ENCODE assay signal across 8 cellular contexts in genomic region chr6:56953597-56954388, GRCh38. TPM values are rescaled to one million over a fixed set of nuclear protein-coding genes. Genes with fewer than 3 reads are reported as not detected.
DNase-seq lines count a peak whose midpoint lies in the region; ATAC-seq and TF ChIP-seq lines count a peak whose summit lies in the region.

No MANE protein-coding gene starts in this region.

- H3K4me3 ChIP-seq in left ventricle myocardium inferior = peak overlapping the region; percentile 69
- H3K4me3 ChIP-seq in PC-3 (ENCODE audit: low read length) = peak overlapping the region; percentile 93
- peak overlapping the region; percentile 55 to 65 for H3K4me3 ChIP-seq in duodenal mucosa (ENCODE audit: low read depth in 1 of 2, low read length in 2 of 2)
- H3K4me3 ChIP-seq in muscle layer of duodenum (ENCODE audit: low read depth in 1 of 2, low read length in 2 of 2) = peak overlapping the region; percentile 74 to 82

- peak overlapping the region; percentile 91 for H2AFZ ChIP-seq in PC-3 (ENCODE audit: low read length)

- ATAC-seq in left ventricle myocardium superior (no peak), PC-3 (no peak), GM19035 (IDR thresholded peaks at IDR 0.05; ENCODE audit: unreplicated experiment) (no peak)

- no peak overlapping the region for H3K27ac ChIP-seq in left ventricle myocardium inferior (replicated peaks)
- H3K27ac ChIP-seq in PC-3 (ENCODE audit: low read length) = peak overlapping the region; percentile 29; the same call in 1 of the 2 replicates
- H3K27ac ChIP-seq in duodenal mucosa (ENCODE audit: low read depth, low read length) = no peak overlapping the region
- H3K27ac ChIP-seq in muscle layer of duodenum (ENCODE audit: low read length) = peak overlapping the region; percentile 34

- H4K20me1 ChIP-seq in PC-3 (ENCODE audit: low read length) = no peaks in the 10 kb centered on the region

- H3F3A ChIP-seq in PC-3 (ENCODE audit: low read length, unreplicated experiment) = no peaks in the 10 kb centered on the region

- H3K9me2 ChIP-seq in PC-3 (replicated peaks; ENCODE audit: low read length) = no peaks in the 10 kb centered on the region

- POLR2A ChIA-PET in PC-3 (lab: Charles Lee; ENCODE audit: unreplicated experiment) = no interaction called here

- no peak for TF ChIP-seq CTCF in left ventricle myocardium inferior (IDR thresholded peaks at IDR 0.05; ENCODE audit: borderline replicate concordance)
- TF ChIP-seq CTCF in PC-3 (conservative IDR thresholded peaks at IDR 0.05; ENCODE audit: low read depth, low read length) = no peak

- H3K4me1 ChIP-seq in left ventricle myocardium inferior = peaks cover 25% of the 10 kb centered on the region
- H3K4me1 ChIP-seq in PC-3 (ENCODE audit: insufficient read depth, low read length) = peaks cover 43% of the 10 kb centered on the region
- peaks cover 4 to 8% of the 10 kb centered on the region in 2 donors for H3K4me1 ChIP-seq in duodenal mucosa (ENCODE audit: control insufficient read depth in 1 of 2, insufficient read depth in 2 of 2, low read length in 2 of 2)
- H3K4me1 ChIP-seq in muscle layer of duodenum (ENCODE audit: control insufficient read depth in 1 of 2, insufficient read depth in 2 of 2, low read length in 2 of 2) = peaks cover 0 to 3% of the 10 kb centered on the region in 2 donors

- H3K9ac ChIP-seq in PC-3 (ENCODE audit: low read length) = peak overlapping the region; percentile 63
- peak overlapping the region in 1 of 2 donors; percentile 46 for H3K9ac ChIP-seq in duodenal mucosa (ENCODE audit: low read depth in 1 of 2, low read length in 2 of 2)

- CTCF ChIA-PET in PC-3 (lab: Charles Lee) = interaction anchor here (0.6 to 2.0 kb wide), 2 partner anchors 10 to 49 kb away, joined by 3 to 14 read pairs; no protein-coding TSS in a partner anchor

- H3K36me3 ChIP-seq in left ventricle myocardium inferior = no peaks in the 10 kb centered on the region
- 0 out of 2 replicates have a peak, but pooled peaks cover 7% of the 10 kb centered on the region for H3K36me3 ChIP-seq in PC-3 (ENCODE audit: low read depth, low read length)
- no peaks in the 10 kb centered on the region for H3K36me3 ChIP-seq in duodenal mucosa (ENCODE audit: control insufficient read depth in 1 of 2, insufficient read depth in 2 of 2, low read length in 2 of 2)
- no peaks in the 10 kb centered on the region for H3K36me3 ChIP-seq in muscle layer of duodenum (ENCODE audit: control insufficient read depth in 1 of 2, insufficient read depth in 2 of 2, low read length in 2 of 2)

- peak overlapping the region; percentile 98 for H3K4me2 ChIP-seq in PC-3 (ENCODE audit: low read length)

- peaks cover 28% of the 10 kb centered on the region for H3K79me2 ChIP-seq in PC-3 (ENCODE audit: low read length)

- no peaks in the 10 kb centered on the region for H3K9me3 ChIP-seq in left ventricle myocardium inferior (replicated peaks)
- H3K9me3 ChIP-seq in PC-3 (ENCODE audit: low read length) = no peaks in the 10 kb centered on the region
- H3K9me3 ChIP-seq in duodenal mucosa (ENCODE audit: control insufficient read depth in 1 of 2, low read length in 2 of 2) = no peaks in the 10 kb centered on the region
- H3K9me3 ChIP-seq in muscle layer of duodenum (ENCODE audit: control insufficient read depth in 1 of 2, low read length in 2 of 2) = no peaks in the 10 kb centered on the region

- intact Hi-C loops in left ventricle myocardium inferior (cut with micrococcal nuclease) (no loop called here), left ventricle myocardium superior (cut with micrococcal nuclease) (no loop called here), PC-3 (cut with micrococcal nuclease) (loop anchor here (2.0 to 5.0 kb wide), 2 partner anchors 219 to 364 kb away; partner anchors contain the start of genes BAG2 and PRIM2)

- no TSS peak for BruUV-seq in PC-3 (replicated peaks; lab: Mats Ljungman, UMichigan)

- peaks cover 14% of the 10 kb centered on the region for H3K27me3 ChIP-seq in left ventricle myocardium inferior (ENCODE audit: low read depth)
- H3K27me3 ChIP-seq in PC-3 (ENCODE audit: low read length) = no peaks in the 10 kb centered on the region
- H3K27me3 ChIP-seq in duodenal mucosa (ENCODE audit: control insufficient read depth in 1 of 2, insufficient read depth in 2 of 2, low read length in 2 of 2) = peaks cover 20 to 47% of the 10 kb centered on the region in 2 donors
- peaks cover 5% of the 10 kb centered on the region for H3K27me3 ChIP-seq in muscle layer of duodenum (ENCODE audit: low read depth, low read length)

- DNase-seq in left ventricle myocardium inferior = no peak
- no peak for DNase-seq in left ventricle myocardium superior
- DNase-seq in PC-3 = no peak
- no peak for DNase-seq in activated CD4-positive, CD25-positive, alpha-beta regulatory T cell treated with anti-CD3 and anti-CD28 coated beads, Interleukin-2, amount 50 U/mL, for 72 hours
- DNase-seq in SW480 (ENCODE audit: low spot score) = no peak

RNA-seq across cellular contexts. Expression of gene BEND6, which starts 1.1 kb away (rescaled TPM):
- total RNA-seq in left ventricle myocardium inferior (0.38 TPM), left ventricle myocardium superior (0.35 TPM), PC-3 (2014; rRNA removed) (0.58 and 1.3 TPM in 2 replicates)

Comparison
In these comparisons a context has a peak if more than half of its experiments do, and no peak if none do; other contexts are left out.
1. H3K27ac ChIP-seq: peak in PC-3 (single experiment) and muscle layer of duodenum (single experiment); none in left ventricle myocardium inferior (single experiment) and duodenal mucosa (single experiment).
2. Peak in every context shown above with its lines, with median percentiles within 50 percentile points of each other: H3K4me3 ChIP-seq.